ENCODE assay signal across 17 cellular contexts in the genomic region with DNA sequence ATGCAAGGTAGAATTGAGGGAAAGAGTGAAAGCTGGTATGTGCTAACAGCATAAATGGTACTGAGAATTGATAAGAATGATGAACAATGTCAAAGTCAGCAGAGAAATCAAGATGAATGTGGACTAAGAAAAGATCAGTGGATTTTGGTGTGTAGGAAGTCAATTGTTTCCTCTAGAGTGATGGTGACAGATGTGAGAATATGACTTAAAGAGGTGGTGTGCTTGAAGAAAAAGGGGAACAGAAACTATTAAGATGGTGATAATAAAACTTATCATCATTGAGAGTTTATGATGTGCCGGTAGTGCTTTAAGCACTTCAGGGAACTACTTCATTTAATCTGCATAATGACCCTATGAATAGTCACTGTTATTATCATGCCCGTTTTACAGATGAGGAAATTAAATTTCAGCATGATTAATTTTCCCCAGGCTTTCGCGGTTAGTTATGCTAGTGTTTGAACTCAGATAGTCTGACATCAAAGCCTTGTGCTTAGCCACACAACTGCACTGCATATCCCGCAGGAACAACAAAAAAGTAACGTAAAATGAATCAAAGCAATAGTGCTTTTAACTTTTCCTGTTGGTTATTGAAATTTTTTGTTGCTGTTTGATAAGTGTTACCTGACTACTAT.
DNase-seq lines count a peak whose midpoint lies in the region; ATAC-seq and TF ChIP-seq lines count a peak whose summit lies in the region.
"Had no signal": no experiment of that assay in that cellular context is flagged by ENCODE, and none has a peak within 500 bp of the region (broad histone marks: within the 10 kb centered on the region; RNA-seq: fewer than 3 reads in every experiment).

No MANE protein-coding gene starts in this region.

- no peaks in the 10 kb centered on the region for H3K9me2 ChIP-seq in OCI-LY7 (ENCODE audit: insufficient read depth, low read length)

- TF ChIP-seq CTCF in GM13976 (IDR thresholded peaks at IDR 0.05; ENCODE audit: borderline replicate concordance, control extremely low read depth, extremely low read depth, insufficient read depth, missing control alignments) (no peak), OCI-LY7 (conservative IDR thresholded peaks at IDR 0.05; ENCODE audit: low read length) (no peak)

- BruUV-seq in OCI-LY7 (replicated peaks; lab: Mats Ljungman, UMichigan): no TSS peak

- CTCF ChIA-PET in OCI-LY7 (lab: Charles Lee; ENCODE audit: unreplicated experiment): no interaction called here

- no peaks in the 10 kb centered on the region for H4K20me1 ChIP-seq in OCI-LY7 (ENCODE audit: insufficient read depth, low read length)

- H3K4me1 ChIP-seq in OCI-LY7 (ENCODE audit: insufficient read depth, low read length, poor library complexity, severe bottlenecking): peaks cover 24% of the 10 kb centered on the region
- no peaks in the 10 kb centered on the region for H3K4me1 ChIP-seq in HAP-1
- H3K4me1 ChIP-seq in aorta (ENCODE audit: control insufficient read depth in 1 of 2, insufficient read depth in 2 of 2, low read length in 2 of 2): no peaks in the 10 kb centered on the region
- H3K4me1 ChIP-seq: adrenal gland, left lung had no signal

- H3K36me3 ChIP-seq in OCI-LY7 (ENCODE audit: insufficient read depth, low read length) (no peaks in the 10 kb centered on the region), HAP-1 (replicated peaks) (no peaks in the 10 kb centered on the region), aorta (ENCODE audit: control insufficient read depth in 1 of 2, insufficient read depth in 2 of 2, low read length in 1 of 2) (no peaks in the 10 kb centered on the region)
- H3K36me3 ChIP-seq: adrenal gland, left lung had no signal

- in situ Hi-C loops in GM13976 (cut with MboI; ENCODE audit: low sequenced_read_pairs, unreplicated experiment): no loop called here
- in situ Hi-C loops in HAP-1 (cut with MboI; ENCODE audit: low sequenced_read_pairs): no loop called here

- peak overlapping the region; percentile 51 for H3K4me2 ChIP-seq in OCI-LY7 (ENCODE audit: low read length)

- H2AFZ ChIP-seq in OCI-LY7 (ENCODE audit: low read length): no peak overlapping the region; the same call in 1 of the 2 replicates

- DNase-seq in GM13976 (ENCODE audit: low spot score) (peak; percentile 32), OCI-LY7 (ENCODE audit: low spot score) (peak; percentile 28), HAP-1 (ENCODE audit: low spot score in 2 of 2) (no peak), kidney tubule cell (ENCODE audit: low spot score) (no peak), aorta (no peak)
- DNase-seq: activated CD4-positive, CD25-positive, alpha-beta regulatory T cell; adrenal gland; KG1; left lung; naive thymus-derived CD8-positive, alpha-beta T cell; NCI-H1930; NK-92 treated with Interleukin-12 subunit alpha and Interleukin-12 subunit beta, amount 100 ng/mL, for 24 hours; retina had no signal

- H3K9me3 ChIP-seq in OCI-LY7 (ENCODE audit: low read length): no peaks in the 10 kb centered on the region
- no peaks in the 10 kb centered on the region for H3K9me3 ChIP-seq in HAP-1
- no peaks in the 10 kb centered on the region for H3K9me3 ChIP-seq in aorta (ENCODE audit: control insufficient read depth, low read length)
- H3K9me3 ChIP-seq: adrenal gland, left lung had no signal

- ATAC-seq in GM19463 (IDR thresholded peaks at IDR 0.05; ENCODE audit: unreplicated experiment) (peak; percentile 61), HG03159 (IDR thresholded peaks at IDR 0.05; ENCODE audit: unreplicated experiment) (peak; percentile 91), SK-N-SH treated with all-trans-retinoic acid at 6 μM for 48 hours (no peak), aorta (ENCODE audit: low FRiP score) (no peak)
- ATAC-seq: left lung; naive thymus-derived CD8-positive, alpha-beta T cell had no signal

- H3K4me3 ChIP-seq in OCI-LY7 (ENCODE audit: low read depth, low read length, poor library complexity, severe bottlenecking) (peak overlapping the region; percentile 21), HAP-1 (no peak overlapping the region), aorta (ENCODE audit: low read length in 2 of 2) (no peak overlapping the region)
- H3K4me3 ChIP-seq: adrenal gland, left lung, SK-N-MC had no signal

- H3K27me3 ChIP-seq in HAP-1 (ENCODE audit: low read depth) (no peaks in the 10 kb centered on the region), aorta (ENCODE audit: control insufficient read depth in 1 of 2, insufficient read depth in 2 of 2, low read length in 1 of 2) (no peaks in the 10 kb centered on the region)
- H3K27me3 ChIP-seq: adrenal gland, left lung had no signal

- H3K27ac ChIP-seq in OCI-LY7 (ENCODE audit: low read depth, low read length, poor library complexity, severe bottlenecking) (peak overlapping the region; percentile 17), aorta (ENCODE audit: low read depth in 1 of 2, low read length in 2 of 2) (no peak overlapping the region)
- H3K27ac ChIP-seq: adrenal gland, left lung, SK-N-MC had no signal

- POLR2A ChIA-PET in OCI-LY7 (lab: Charles Lee): interaction anchor here (0.7 kb wide), 1 partner anchor 1199 kb away, joined by 3 read pairs; no protein-coding TSS in a partner anchor

- intact Hi-C loops in OCI-LY7 (cut with micrococcal nuclease; ENCODE audit: unreplicated experiment) (no loop called here), aorta (cut with DNase I) (no loop called here)

- no peaks in the 10 kb centered on the region for H3K79me2 ChIP-seq in OCI-LY7 (ENCODE audit: insufficient read depth, low read depth, low read length)

- WGBS in aorta, 2 donors: 67 to 74% methylated on average over 6 of the region's 6 CpGs

TF ChIP-seq in SK-N-SH treated with all-trans-retinoic acid at 6 μM for 48 hours, 23 proteins besides CTCF, POLR2A, EP300 and RAD21:
- no peak for TF ChIP-seq TOX (CRISPR knock-in tag; IDR thresholded peaks at IDR 0.05; ENCODE audit: borderline replicate concordance)

Comparison
In these comparisons a context has a peak if more than half of its experiments do, and no peak if none do; other contexts are left out.
1. DNase-seq: peak in GM13976 (single experiment) and OCI-LY7 (single experiment); none in HAP-1 (0 of 2), kidney tubule cell (single experiment) and aorta (0 of 2).
2. ATAC-seq: peak in GM19463 (single experiment) and HG03159 (single experiment); none in SK-N-SH treated with all-trans-retinoic acid at 6 μM for 48 hours (single experiment) and aorta (single experiment).